Comparison of ENCODE assay signal across 15 cellular contexts in genomic region chr11:128690746-128691091, GRCh38. TPM values are rescaled to one million over a fixed set of nuclear protein-coding genes. Genes with fewer than 3 reads are reported as not detected.
A peak's percentile ranks its signal among the peaks of the same experiment; 100 is the strongest.
DNase-seq lines count a peak whose midpoint lies in the region; ATAC-seq, FAIRE-seq and TF ChIP-seq lines count a peak whose summit lies in the region.
"Had no signal": no experiment of that assay in that cellular context is flagged by ENCODE, and none has a peak within 500 bp of the region (broad histone marks: within the 10 kb centered on the region; RNA-seq: fewer than 3 reads in every experiment).

No MANE protein-coding gene starts in this region.

- peaks cover 30% of the 10 kb centered on the region for H3K4me1 ChIP-seq in astrocyte (ENCODE audit: insufficient read depth, low read length)
- H3K4me1 ChIP-seq in gastrocnemius medialis = peaks cover 31 to 37% of the 10 kb centered on the region in 2 donors
- H3K4me1 ChIP-seq in colonic mucosa = peaks cover 7% of the 10 kb centered on the region

- no peaks in the 10 kb centered on the region for H3K36me3 ChIP-seq in astrocyte (ENCODE audit: insufficient read depth, low read length)
- H3K36me3 ChIP-seq in gastrocnemius medialis = no peaks in the 10 kb centered on the region
- no peaks in the 10 kb centered on the region for H3K36me3 ChIP-seq in colonic mucosa

- no peak overlapping the region for H3K4me3 ChIP-seq in astrocyte (ENCODE audit: insufficient read depth, low read depth, low read length)
- peak overlapping the region; percentile 32; the same call in 1 of the 2 replicates for H3K4me3 ChIP-seq in iPS-18c (ENCODE audit: insufficient read depth, low read depth, low read length)
- peak overlapping the region in 3 of 4 donors; percentile 37 to 57 (median 38) for H3K4me3 ChIP-seq in gastrocnemius medialis
- H3K4me3 ChIP-seq in colonic mucosa = no peak overlapping the region

- no peak for TF ChIP-seq POLR2A in gastrocnemius medialis (IDR thresholded peaks at IDR 0.05)

- in situ Hi-C loops in GM13976 (cut with MboI; ENCODE audit: low sequenced_read_pairs, unreplicated experiment) (no loop called here), gastrocnemius medialis (cut with MboI; ENCODE audit: low sequenced_read_pairs in 4 of 4) (no loop called here)

- DNase-seq in GM13976 (ENCODE audit: low spot score) = peak; percentile 19
- no peak for DNase-seq in astrocyte (ENCODE audit: low read depth)
- no peak for DNase-seq in gastrocnemius medialis
- DNase-seq in NCI-H748 (lab: John Stamatoyannopoulos, UW; ENCODE audit: unreplicated experiment) = no peak
- no peak for DNase-seq in colonic mucosa
- DNase-seq in SW480 (ENCODE audit: low spot score) = no peak
- DNase-seq: activated T-cell treated with anti-CD3 and anti-CD28 coated beads for 4 hours; anterior cingulate cortex; immature natural killer cell; naive thymus-derived CD8-positive, alpha-beta T cell; NCI-H1092; NCI-H526 treated with DMSO at 0.1 percent for 48 hours had no signal

- H3K27me3 ChIP-seq in astrocyte (ENCODE audit: insufficient read depth, low read length) = peaks cover 58% of the 10 kb centered on the region
- peaks cover 70 to 95% (median 80%) of the 10 kb centered on the region in 3 donors for H3K27me3 ChIP-seq in gastrocnemius medialis
- peaks cover 87% of the 10 kb centered on the region for H3K27me3 ChIP-seq in colonic mucosa

- H3K4me3 Mint-ChIP-seq in astrocyte (ENCODE audit: unreplicated experiment) = peak overlapping the region; percentile 66

- H4K20me1 ChIP-seq in astrocyte (ENCODE audit: insufficient read depth, low read length) = peaks cover 7% of the 10 kb centered on the region

- no peak overlapping the region for H3K27ac ChIP-seq in astrocyte (ENCODE audit: low read depth, low read length)
- peak overlapping the region in 3 of 4 donors; percentile 9 to 83 (median 16) for H3K27ac ChIP-seq in gastrocnemius medialis
- no peak overlapping the region for H3K27ac ChIP-seq in colonic mucosa
- H3K27ac ChIP-seq: epithelial cell of prostate had no signal

- peak overlapping the region; percentile 69 for H3K4me2 ChIP-seq in astrocyte (ENCODE audit: low read length)

- H3K9ac ChIP-seq in astrocyte (ENCODE audit: low read length) = no peak overlapping the region
- no peak overlapping the region for H3K9ac ChIP-seq in colonic mucosa (ENCODE audit: low read depth in 2 of 2, low read length in 2 of 2)

- H3K4me1 Mint-ChIP-seq in astrocyte (ENCODE audit: low read depth, unreplicated experiment) = peaks cover 9% of the 10 kb centered on the region

- TF ChIP-seq CTCF in GM13976 (IDR thresholded peaks at IDR 0.05; ENCODE audit: borderline replicate concordance, control extremely low read depth, extremely low read depth, insufficient read depth, missing control alignments) (no peak), astrocyte (IDR thresholded peaks at IDR 0.05; ENCODE audit: insufficient read depth, low read depth, low read length) (no peak), gastrocnemius medialis (IDR thresholded peaks at IDR 0.05 in 4 of 5, conservative IDR thresholded peaks at IDR 0.05 in 1 of 5) (no peak), colonic mucosa (IDR thresholded peaks at IDR 0.05) (no peak)

- peaks cover 9% of the 10 kb centered on the region for H3K9me3 Mint-ChIP-seq in astrocyte (ENCODE audit: unreplicated experiment)

- H2AFZ ChIP-seq in astrocyte (ENCODE audit: low read depth, low read length) = no peak overlapping the region

- H3K79me2 ChIP-seq in astrocyte (ENCODE audit: insufficient read depth, low read length) = peaks cover 13% of the 10 kb centered on the region

- peaks cover 8% of the 10 kb centered on the region for H3K9me3 ChIP-seq in astrocyte (ENCODE audit: insufficient read depth, low read depth, low read length)
- H3K9me3 ChIP-seq in iPS-18c (ENCODE audit: control insufficient read depth, insufficient read depth, low read length) = peaks cover 5% of the 10 kb centered on the region
- H3K9me3 ChIP-seq in gastrocnemius medialis = no peaks in the 10 kb centered on the region
- H3K9me3 ChIP-seq in colonic mucosa = no peaks in the 10 kb centered on the region

- H3K27me3 Mint-ChIP-seq in astrocyte (ENCODE audit: low read depth, unreplicated experiment) = peaks cover 59% of the 10 kb centered on the region

- intact Hi-C loops in gastrocnemius medialis (cut with DNase I; ENCODE audit: low total_unique reads) = loop anchor here (10.0 kb wide), 1 partner anchor 144 kb away; no protein-coding TSS in a partner anchor
- intact Hi-C loops in colonic mucosa (cut with DNase I) = no loop called here

- no peaks in the 10 kb centered on the region for H3K36me3 Mint-ChIP-seq in astrocyte (ENCODE audit: low read depth, unreplicated experiment)
- H3K36me3 Mint-ChIP-seq: naive thymus-derived CD8-positive, alpha-beta T cell had no signal

- ATAC-seq in gastrocnemius medialis (no peak), GM19455 (IDR thresholded peaks at IDR 0.05; ENCODE audit: unreplicated experiment) (no peak)
- ATAC-seq: naive thymus-derived CD8-positive, alpha-beta T cell had no signal

- H3K27ac Mint-ChIP-seq in astrocyte (ENCODE audit: unreplicated experiment) = no peak overlapping the region
- H3K27ac Mint-ChIP-seq: immature natural killer cell had no signal

- no peak for FAIRE-seq in astrocyte (lab: Jason Lieb, UNC)

RNA-seq across cellular contexts. Expression of gene FLI1, which starts 3.2 kb away (rescaled TPM):
- 15.0 and 15.6 TPM in 2 replicates for total RNA-seq in astrocyte
- 10 to 100 TPM in 2 of 4 donors, 1 to 10 TPM in 2; 8.4 to 16.5 (median 10.1) TPM for total RNA-seq in gastrocnemius medialis
- total RNA-seq in colonic mucosa = 1 to 10 TPM; 5.3 to 6.6 TPM

Comparison
In these comparisons a context has a peak if more than half of its experiments do, and no peak if none do; other contexts are left out.
1. H3K27ac ChIP-seq: peak in gastrocnemius medialis (3 of 4); none in astrocyte (single experiment) and colonic mucosa (single experiment).
2. H3K4me3 ChIP-seq: peak in iPS-18c (single experiment) and gastrocnemius medialis (3 of 4); none in astrocyte (single experiment) and colonic mucosa (single experiment).